Comparison of ENCODE assay signal across 12 cellular contexts in the genomic region with DNA sequence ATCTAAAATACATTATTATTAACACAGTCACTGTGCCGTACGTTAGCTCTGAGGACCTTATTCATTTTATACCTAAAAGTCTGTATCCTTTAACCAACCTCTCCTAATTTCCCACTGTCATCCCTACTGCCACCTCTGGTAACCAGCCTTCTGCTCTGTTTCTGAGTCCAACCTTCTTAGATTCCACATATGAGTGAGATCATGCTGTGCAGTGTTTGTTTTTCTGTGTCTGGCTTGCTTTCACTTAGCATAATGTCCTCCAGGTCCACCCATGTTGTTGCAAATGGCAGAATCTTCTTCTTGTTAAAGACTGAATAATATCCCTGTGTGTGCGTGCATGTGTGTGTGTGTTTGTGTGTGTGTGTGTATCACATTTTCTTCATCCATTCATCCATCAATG.
DNase-seq lines count a peak whose midpoint lies in the region; ATAC-seq, FAIRE-seq and TF ChIP-seq lines count a peak whose summit lies in the region.
"Had no signal": no experiment of that assay in that cellular context is flagged by ENCODE, and none has a peak within 500 bp of the region (broad histone marks: within the 10 kb centered on the region; RNA-seq: fewer than 3 reads in every experiment).

No MANE protein-coding gene starts in this region.

- FAIRE-seq in HepG2 (lab: Jason Lieb, UNC) = peak; percentile 50

- H3F3A ChIP-seq in DOHH2 (ENCODE audit: control insufficient read depth, insufficient read depth) = peaks cover 5% of the 10 kb centered on the region; the same call in 1 of the 2 replicates

- H3K9me2 ChIP-seq in DOHH2 (replicated peaks; ENCODE audit: control insufficient read depth, low read length) = no peaks in the 10 kb centered on the region

- H3K27me3 ChIP-seq in DOHH2 (ENCODE audit: control insufficient read depth, low read length) = no peaks in the 10 kb centered on the region
- no peaks in the 10 kb centered on the region for H3K27me3 ChIP-seq in adipocyte (replicated peaks; ENCODE audit: control insufficient read depth, insufficient read depth, low read length)
- H3K27me3 ChIP-seq in HepG2 (ENCODE audit: control insufficient read depth in 1 of 2, insufficient read depth in 2 of 2, low read length in 2 of 2) = no peaks in the 10 kb centered on the region
- no peaks in the 10 kb centered on the region for H3K27me3 ChIP-seq in ascending aorta
- no peaks in the 10 kb centered on the region for H3K27me3 ChIP-seq in upper lobe of left lung
- H3K27me3 ChIP-seq: body of pancreas, ovary had no signal

- DNase-seq in NCI-H2029 treated with DMSO at 0.1 percent for 48 hours (lab: John Stamatoyannopoulos, UW) (peak; percentile 50), adipocyte (ENCODE audit: low read depth) (peak; percentile 54), HepG2 (ENCODE audit: low spot score) (peak; percentile 39), ascending aorta (ENCODE audit: low spot score in 2 of 2) (no peak), upper lobe of left lung (no peak)
- no peak for DNase-seq in activated CD4-positive, CD25-positive, alpha-beta regulatory T cell treated with anti-CD3 and anti-CD28 coated beads, Interleukin-2, amount 50 U/mL, for 72 hours
- DNase-seq: body of pancreas, ovary had no signal

- TF ChIP-seq RAD21 in HepG2 (CRISPR knock-in tag; IDR thresholded peaks at IDR 0.05) = no peak

- H3K27ac ChIP-seq in DOHH2 (ENCODE audit: low read depth, low read length) (peak overlapping the region; percentile 53), HepG2 (ENCODE audit: extremely low read length, insufficient read depth, low read length) (no peak overlapping the region), ascending aorta (no peak overlapping the region), upper lobe of left lung (no peak overlapping the region)
- H3K27ac ChIP-seq: body of pancreas, ovary, VCaP had no signal

- H3K9me3 ChIP-seq in DOHH2 (ENCODE audit: control insufficient read depth, insufficient read depth, low read length) (no peaks in the 10 kb centered on the region), adipocyte (ENCODE audit: control insufficient read depth, low read length) (peaks cover 4% of the 10 kb centered on the region), HepG2 (ENCODE audit: low read length) (no peaks in the 10 kb centered on the region), ascending aorta (no peaks in the 10 kb centered on the region), upper lobe of left lung (no peaks in the 10 kb centered on the region)
- H3K9me3 ChIP-seq: body of pancreas, ovary had no signal

- H3K4me1 ChIP-seq in DOHH2 (ENCODE audit: control insufficient read depth, low read length) = peaks cover 58% of the 10 kb centered on the region
- H3K4me1 ChIP-seq in adipocyte (ENCODE audit: control insufficient read depth, insufficient read depth, low read length) = peaks cover 5% of the 10 kb centered on the region
- H3K4me1 ChIP-seq in HepG2 (ENCODE audit: insufficient read depth, low read length) = no peaks in the 10 kb centered on the region
- H3K4me1 ChIP-seq in ascending aorta = peaks cover 0 to 4% of the 10 kb centered on the region in 2 donors
- H3K4me1 ChIP-seq in upper lobe of left lung = no peaks in the 10 kb centered on the region
- H3K4me1 ChIP-seq: body of pancreas had no signal

- H3K4me2 ChIP-seq in DOHH2 (ENCODE audit: low read length) (peak overlapping the region; percentile 71), HepG2 (ENCODE audit: low read depth, low read length) (no peak overlapping the region)

- TF ChIP-seq POLR2A in HepG2 (IDR thresholded peaks at IDR 0.05; ENCODE audit: insufficient read depth in 1 of 2, low read depth in 2 of 2, low read length in 2 of 2) (no peak), upper lobe of left lung (IDR thresholded peaks at IDR 0.05) (no peak)

- no TSS peak for BruUV-seq in HepG2 (replicated peaks; lab: Mats Ljungman, UMichigan)

- peak; percentile 33 for TF ChIP-seq CTCF in DOHH2 (IDR thresholded peaks at IDR 0.05; ENCODE audit: low read depth, low read length, poor library complexity, severe bottlenecking)
- no peak for TF ChIP-seq CTCF in HepG2 (CRISPR knock-in tag; IDR thresholded peaks at IDR 0.05)
- TF ChIP-seq CTCF in ascending aorta (IDR thresholded peaks at IDR 0.05) = no peak
- no peak for TF ChIP-seq CTCF in upper lobe of left lung (IDR thresholded peaks at IDR 0.05)

- H3K4me3 ChIP-seq in DOHH2 (ENCODE audit: low read length) (peak overlapping the region; percentile 48), adipocyte (ENCODE audit: low read length) (no peak overlapping the region), HepG2 (replicated peaks in 1 of 3; ENCODE audit: insufficient read depth in 1 of 3, low read depth in 2 of 3, low read length in 3 of 3) (no peak overlapping the region), ascending aorta (no peak overlapping the region), upper lobe of left lung (no peak overlapping the region)
- H3K4me3 ChIP-seq: body of pancreas, ovary had no signal

- ATAC-seq in HepG2 (peak; percentile 69; the same call in 2 of the 3 replicates), upper lobe of left lung (ENCODE audit: low FRiP score in 2 of 2) (no peak), HG03045 (IDR thresholded peaks at IDR 0.05; ENCODE audit: unreplicated experiment) (no peak)
- ATAC-seq: body of pancreas, Panc1 had no signal

- CTCF ChIA-PET in HepG2 (lab: Yijun Ruan, JAX; ENCODE audit: low intra/inter-chr PET ratio, low total read pairs) = no interaction called here

- TF ChIP-seq EP300 in HepG2 (IDR thresholded peaks at IDR 0.05; ENCODE audit: low read depth in 2 of 2, low read length in 2 of 2) (no peak), HepG2 (CRISPR knock-in tag; IDR thresholded peaks at IDR 0.05; ENCODE audit: borderline replicate concordance) (no peak), upper lobe of left lung (IDR thresholded peaks at IDR 0.05) (no peak)

- POLR2A ChIA-PET in HepG2 (lab: Yijun Ruan, JAX) = no interaction called here

- no peak overlapping the region for H2AFZ ChIP-seq in HepG2 (ENCODE audit: low read length)

- 57% methylated on average over 3 of the region's 3 CpGs for WGBS in HepG2 (ENCODE audit: low lambda C conversion rate)
- WGBS in upper lobe of left lung, 2 donors = 79 to 99% methylated on average over 3 of the region's 3 CpGs

- no peaks in the 10 kb centered on the region for H3K36me3 ChIP-seq in DOHH2 (ENCODE audit: control insufficient read depth, low read length)
- H3K36me3 ChIP-seq in adipocyte (ENCODE audit: control insufficient read depth, insufficient read depth, low read length, severe bottlenecking) = no peaks in the 10 kb centered on the region
- H3K36me3 ChIP-seq in HepG2 (replicated peaks in 1 of 2; ENCODE audit: control insufficient read depth in 1 of 2, insufficient read depth in 2 of 2, low read length in 2 of 2) = no peaks in the 10 kb centered on the region
- no peaks in the 10 kb centered on the region for H3K36me3 ChIP-seq in ascending aorta
- H3K36me3 ChIP-seq in upper lobe of left lung = no peaks in the 10 kb centered on the region
- H3K36me3 ChIP-seq: ovary had no signal

- in situ Hi-C loops in HepG2 (cut with HindIII; ENCODE audit: extremely low pct_ligation_motif_present, low pct_unique_long_range_greater_than_20kb) = no loop called here

- no peaks in the 10 kb centered on the region for H4K20me1 ChIP-seq in DOHH2 (ENCODE audit: control insufficient read depth, insufficient read depth, low read depth, low read length)
- H4K20me1 ChIP-seq in HepG2 (ENCODE audit: insufficient read depth, low read length) = no peaks in the 10 kb centered on the region

- intact Hi-C loops in HepG2 (cut with micrococcal nuclease; ENCODE audit: unreplicated experiment) (no loop called here), ascending aorta (cut with DNase I) (no loop called here)

- H3K79me2 ChIP-seq in DOHH2 (ENCODE audit: control insufficient read depth, low read length) (no peaks in the 10 kb centered on the region), HepG2 (ENCODE audit: insufficient read depth, low read length) (no peaks in the 10 kb centered on the region)

- H3K9ac ChIP-seq in adipocyte (ENCODE audit: low read length) (no peak overlapping the region), HepG2 (ENCODE audit: insufficient read depth, low read depth, low read length) (no peak overlapping the region)

TF ChIP-seq in HepG2, 621 proteins besides CTCF, POLR2A, EP300 and RAD21 (continues in another document):
- TF ChIP-seq EEA1 (CRISPR knock-in tag; IDR thresholded peaks at IDR 0.05; ENCODE audit: borderline replicate concordance) = no peak
- TF ChIP-seq, protein P1, sequence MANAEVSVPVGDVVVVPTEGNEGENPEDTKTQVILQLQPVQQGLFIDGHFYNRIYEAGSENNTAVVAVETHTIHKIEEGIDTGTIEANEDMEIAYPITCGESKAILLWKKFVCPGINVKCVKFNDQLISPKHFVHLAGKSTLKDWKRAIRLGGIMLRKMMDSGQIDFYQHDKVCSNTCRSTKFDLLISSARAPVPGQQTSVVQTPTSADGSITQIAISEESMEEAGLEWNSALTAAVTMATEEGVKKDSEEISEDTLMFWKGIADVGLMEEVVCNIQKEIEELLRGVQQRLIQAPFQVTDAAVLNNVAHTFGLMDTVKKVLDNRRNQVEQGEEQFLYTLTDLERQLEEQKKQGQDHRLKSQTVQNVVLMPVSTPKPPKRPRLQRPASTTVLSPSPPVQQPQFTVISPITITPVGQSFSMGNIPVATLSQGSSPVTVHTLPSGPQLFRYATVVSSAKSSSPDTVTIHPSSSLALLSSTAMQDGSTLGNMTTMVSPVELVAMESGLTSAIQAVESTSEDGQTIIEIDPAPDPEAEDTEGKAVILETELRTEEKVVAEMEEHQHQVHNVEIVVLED (CRISPR knock-in tag; IDR thresholded peaks at IDR 0.05; ENCODE audit: borderline replicate concordance) = no peak
- TF ChIP-seq IKZF4 (CRISPR knock-in tag; IDR thresholded peaks at IDR 0.05; ENCODE audit: borderline replicate concordance, low read depth, not compliant biosample characterization) = no peak
- TF ChIP-seq ZNF879 (CRISPR knock-in tag; IDR thresholded peaks at IDR 0.05) = no peak
- no peak for TF ChIP-seq ZNF12 (CRISPR knock-in tag; IDR thresholded peaks at IDR 0.05)
- no peak for TF ChIP-seq ESRRA (CRISPR knock-in tag; IDR thresholded peaks at IDR 0.05; ENCODE audit: low read depth)
- no peak for TF ChIP-seq ZNF253 (CRISPR knock-in tag; IDR thresholded peaks at IDR 0.05; ENCODE audit: borderline replicate concordance)
- TF ChIP-seq, protein P2, sequence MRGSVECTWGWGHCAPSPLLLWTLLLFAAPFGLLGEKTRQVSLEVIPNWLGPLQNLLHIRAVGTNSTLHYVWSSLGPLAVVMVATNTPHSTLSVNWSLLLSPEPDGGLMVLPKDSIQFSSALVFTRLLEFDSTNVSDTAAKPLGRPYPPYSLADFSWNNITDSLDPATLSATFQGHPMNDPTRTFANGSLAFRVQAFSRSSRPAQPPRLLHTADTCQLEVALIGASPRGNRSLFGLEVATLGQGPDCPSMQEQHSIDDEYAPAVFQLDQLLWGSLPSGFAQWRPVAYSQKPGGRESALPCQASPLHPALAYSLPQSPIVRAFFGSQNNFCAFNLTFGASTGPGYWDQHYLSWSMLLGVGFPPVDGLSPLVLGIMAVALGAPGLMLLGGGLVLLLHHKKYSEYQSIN (CRISPR knock-in tag; IDR thresholded peaks at IDR 0.05; ENCODE audit: borderline replicate concordance) = no peak
- TF ChIP-seq ZNF556 (CRISPR knock-in tag; IDR thresholded peaks at IDR 0.05; ENCODE audit: borderline replicate concordance) = no peak
- TF ChIP-seq SMARCC2 (IDR thresholded peaks at IDR 0.05) = no peak
- TF ChIP-seq ISX (CRISPR knock-in tag; conservative IDR thresholded peaks at IDR 0.05) = no peak

Comparison
In these comparisons a context has a peak if more than half of its experiments do, and no peak if none do; other contexts are left out.
1. DNase-seq: peak in NCI-H2029 treated with DMSO at 0.1 percent for 48 hours (single experiment), adipocyte (single experiment) and HepG2 (single experiment); none in ascending aorta (0 of 2), upper lobe of left lung (0 of 2) and activated CD4-positive, CD25-positive, alpha-beta regulatory T cell treated with anti-CD3 and anti-CD28 coated beads, Interleukin-2, amount 50 U/mL, for 72 hours (single experiment).